11 cellular contexts compared by ENCODE assay signal in genomic region chr14:29493849-29494248, GRCh38.
"Had no signal": no experiment of that assay in that cellular context is flagged by ENCODE, and none has a peak within 500 bp of the region (broad histone marks: within the 10 kb centered on the region; RNA-seq: fewer than 3 reads in every experiment).

No MANE protein-coding gene starts in this region.

- FAIRE-seq: H1, H54 had no signal

- H3K9me3 ChIP-seq: HAP-1 had no signal

- H2AFZ ChIP-seq: GM23248, GM23338 had no signal

- H3K4me3 ChIP-seq: GM23248, GM23338, HAP-1 had no signal

- H3K4me1 ChIP-seq: HAP-1 had no signal

- H3K36me3 ChIP-seq: HAP-1 had no signal

- ATAC-seq: GM23338, HCT116 had no signal

- H3K27ac ChIP-seq: GM23248 had no signal

- DNase-seq: GM23248, GOT3, H7, H9, HCEC 1CT, HFFc6 had no signal

- H3K9ac ChIP-seq: GM23248 had no signal

- H3K4me2 ChIP-seq: GM23338 had no signal
